22 cellular contexts compared by ENCODE assay signal in the genomic region with DNA sequence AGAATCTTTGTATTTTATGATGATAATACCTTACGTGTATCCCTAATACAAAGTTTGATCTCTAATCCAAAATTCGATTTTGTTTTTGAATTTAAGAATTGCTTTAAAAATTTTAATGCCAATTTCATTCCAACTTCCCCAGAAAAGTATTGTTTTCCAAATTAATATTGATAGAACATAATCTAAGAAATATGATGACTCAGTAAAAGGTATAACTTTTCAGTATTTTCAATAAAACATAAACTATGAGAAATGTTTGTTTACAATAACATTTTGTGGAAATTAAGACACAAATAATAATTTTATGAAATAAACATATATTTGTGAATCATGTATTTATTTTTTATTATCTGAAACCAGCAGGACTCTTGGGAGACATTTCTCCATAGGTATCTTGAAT.
A peak's percentile ranks its signal among the peaks of the same experiment; 100 is the strongest.
DNase-seq lines count a peak whose midpoint lies in the region; ATAC-seq, FAIRE-seq and TF ChIP-seq lines count a peak whose summit lies in the region.
"Had no signal": no experiment of that assay in that cellular context is flagged by ENCODE, and none has a peak within 500 bp of the region (broad histone marks: within the 10 kb centered on the region; RNA-seq: fewer than 3 reads in every experiment).

No MANE protein-coding gene starts in this region.

- CTCF ChIA-PET in IMR-90 (lab: Yijun Ruan, JAX) = no interaction called here

- no peak for TF ChIP-seq RAD21 in IMR-90 (IDR thresholded peaks at IDR 0.05; ENCODE audit: low read length)

- H3K4ac ChIP-seq in IMR-90 (ENCODE audit: low read depth, low read length) = no peak overlapping the region

- H3K4me3 ChIP-seq in IMR-90 (ENCODE audit: insufficient read depth, low read depth, low read length) (no peak overlapping the region), pancreas (no peak overlapping the region)
- H3K4me3 ChIP-seq: GM23248 had no signal

- H4K5ac ChIP-seq in IMR-90 (ENCODE audit: low read depth, low read length) = no peak overlapping the region

- no peak overlapping the region for H3K4me2 ChIP-seq in IMR-90 (ENCODE audit: low read depth, low read length)

- no peak for DNase-seq in IMR-90
- no peak for DNase-seq in pancreas
- no peak for DNase-seq in midbrain (lab: John Stamatoyannopoulos, UW)
- DNase-seq in NCI-H1105 (lab: John Stamatoyannopoulos, UW) = no peak
- DNase-seq: 8988T; ACHN; BE2C; C1 segment of cervical spinal cord; CD4-positive, CD25-positive, alpha-beta regulatory T cell; CD8-positive, alpha-beta memory T cell; COR-L47; DMS 273 treated with DMSO at 0.1 percent for 48 hours; DMS53; DND-41; EL; GM23248; HCEC 1CT had no signal

- FAIRE-seq in A204.1 (lab: Jason Lieb, UNC) = peak; percentile 71
- peak; percentile 45 for FAIRE-seq in endometrium (lab: Jason Lieb, UNC)
- peak; percentile 81 for FAIRE-seq in pancreas (lab: Jason Lieb, UNC)
- FAIRE-seq: GM12891 had no signal

- BruUV-seq in IMR-90 (replicated peaks; lab: Mats Ljungman, UMichigan) = no TSS peak

- ATAC-seq in IMR-90 (ENCODE audit: low read depth) (no peak), pancreas (no peak), HG02973 (IDR thresholded peaks at IDR 0.05; ENCODE audit: unreplicated experiment) (no peak)

- H3K14ac ChIP-seq in IMR-90 (replicated peaks; ENCODE audit: low read depth, low read length) = no peak overlapping the region

- no peaks in the 10 kb centered on the region for H3K9me3 ChIP-seq in IMR-90 (ENCODE audit: control insufficient read depth, insufficient read depth, low read length)
- no peaks in the 10 kb centered on the region for H3K9me3 ChIP-seq in pancreas
- H3K9me3 ChIP-seq: BE2C had no signal

- no peaks in the 10 kb centered on the region for H3K79me1 ChIP-seq in IMR-90 (ENCODE audit: low read depth in 1 of 2, low read length in 2 of 2)

- H2AK5ac ChIP-seq in IMR-90 (ENCODE audit: low read depth, low read length) = no peak overlapping the region

- H2BK120ac ChIP-seq in IMR-90 (ENCODE audit: low read depth, low read length) = no peak overlapping the region

- no peak overlapping the region for H3K56ac ChIP-seq in IMR-90 (ENCODE audit: extremely low read depth, insufficient read depth, low read length)

- intact Hi-C loops in IMR-90 (cut with micrococcal nuclease) (no loop called here), pancreas (cut with DNase I) (no loop called here)

- H2BK5ac ChIP-seq in IMR-90 (ENCODE audit: low read depth, low read length, poor library complexity, severe bottlenecking) = no peak overlapping the region

- TF ChIP-seq CTCF in IMR-90 (conservative IDR thresholded peaks at IDR 0.05; ENCODE audit: low read depth, low read length) = no peak
- TF ChIP-seq CTCF in pancreas (IDR thresholded peaks at IDR 0.05) = no peak

- in situ Hi-C loops in IMR-90 (cut with MboI; ENCODE audit: low sequenced_read_pairs) = no loop called here

- H3K27ac ChIP-seq in IMR-90 (ENCODE audit: insufficient read depth, low read length) (no peak overlapping the region), pancreas (no peak overlapping the region)
- H3K27ac ChIP-seq: GM23248, HL-60 had no signal

- dilution Hi-C loops in IMR-90 (cut with HindIII; ENCODE audit: low sequenced_read_pairs, unreplicated experiment) = no loop called here

- H3K23ac ChIP-seq in IMR-90 (ENCODE audit: low read depth, low read length) = no peak overlapping the region

- no peak overlapping the region for H3K9ac ChIP-seq in IMR-90 (ENCODE audit: low read depth, low read length)
- H3K9ac ChIP-seq: GM23248 had no signal

- POLR2A ChIA-PET in IMR-90 (lab: Charles Lee; ENCODE audit: unreplicated experiment) = no interaction called here

- no peaks in the 10 kb centered on the region for H3K4me1 ChIP-seq in IMR-90 (ENCODE audit: control insufficient read depth, insufficient read depth, low read length)
- H3K4me1 ChIP-seq in pancreas = no peaks in the 10 kb centered on the region
- H3K4me1 ChIP-seq: BE2C had no signal

- no peak overlapping the region for H2AK9ac ChIP-seq in IMR-90 (replicated peaks; ENCODE audit: low read depth, low read length, poor library complexity)

- no peaks in the 10 kb centered on the region for H3K36me3 ChIP-seq in IMR-90 (ENCODE audit: control insufficient read depth, insufficient read depth, low read length)
- no peaks in the 10 kb centered on the region for H3K36me3 ChIP-seq in pancreas
- H3K36me3 ChIP-seq: BE2C had no signal

- H2BK15ac ChIP-seq in IMR-90 (ENCODE audit: low read depth, low read length) = no peak overlapping the region

- no peak overlapping the region for H2AFZ ChIP-seq in IMR-90 (replicated peaks; ENCODE audit: low read length, poor library complexity)
- H2AFZ ChIP-seq: GM23248 had no signal

- no peak overlapping the region for H4K91ac ChIP-seq in IMR-90 (ENCODE audit: insufficient read depth, low read depth, low read length)

- H2BK20ac ChIP-seq in IMR-90 (ENCODE audit: low read depth, low read length) = no peak overlapping the region

- H3K9me1 ChIP-seq in IMR-90 (ENCODE audit: insufficient read depth, low read length) = no peaks in the 10 kb centered on the region

- H3K27me3 ChIP-seq in IMR-90 (ENCODE audit: control insufficient read depth, insufficient read depth, low read length) = no peaks in the 10 kb centered on the region
- no peaks in the 10 kb centered on the region for H3K27me3 ChIP-seq in pancreas
- H3K27me3 ChIP-seq: BE2C had no signal

- no peaks in the 10 kb centered on the region for H4K20me1 ChIP-seq in IMR-90 (ENCODE audit: insufficient read depth, low read length)

- no CpG with 5 or more reads among the region's 2 CpGs for WGBS in IMR-90 (ENCODE audit: extremely low coverage in 2 of 2, insufficient read length in 1 of 2), 2 experiments
- WGBS in pancreas, 2 donors = 55% methylated on average over 2 of the region's 2 CpGs

- H3K18ac ChIP-seq in IMR-90 (ENCODE audit: low read depth, low read length) = no peak overlapping the region

- no peak overlapping the region for H4K8ac ChIP-seq in IMR-90 (ENCODE audit: low read depth in 2 of 2, low read length in 2 of 2)

- no peak for TF ChIP-seq POLR2A in IMR-90 (IDR thresholded peaks at IDR 0.05; ENCODE audit: low read depth, low read length)

TF ChIP-seq in IMR-90, 13 proteins besides CTCF, POLR2A, EP300 and RAD21:
- TF ChIP-seq CHD1 (IDR thresholded peaks at IDR 0.05; ENCODE audit: low read depth, low read length) (no peak), MAFK (IDR thresholded peaks at IDR 0.05; ENCODE audit: low read depth, low read length) (peak; percentile 57)
